Comparison of ENCODE assay signal across 35 cellular contexts in genomic region chr3:9938966-9939365, GRCh38.
"Had no signal": no experiment of that assay in that cellular context is flagged by ENCODE, and none has a peak within 500 bp of the region (broad histone marks: within the 10 kb centered on the region; RNA-seq: fewer than 3 reads in every experiment).

No MANE protein-coding gene starts in this region.

- H3K36me3 Mint-ChIP-seq: activated naive CD4-positive, alpha-beta T cell treated with anti-CD3 and anti-CD28 coated beads, Interleukin-2, amount 50 U/mL, for 72 hours had no signal

- H3K9me3 Mint-ChIP-seq: activated B cell treated with CpG ODN at 0.5 μM for 24 hours; activated CD4-positive, alpha-beta memory T cell treated with anti-CD3 and anti-CD28 coated beads for 36 hours; activated CD4-positive, alpha-beta T cell treated with anti-CD3 and anti-CD28 coated beads, Interleukin-2, amount 10 ng/mL, durations not matched to agents 24 days and 14 days; activated CD8-positive, alpha-beta T cell treated with anti-CD3 and anti-CD28 coated beads for 36 hours; activated naive CD4-positive, alpha-beta T cell treated with anti-CD3 and anti-CD28 coated beads for 36 hours; activated naive CD4-positive, alpha-beta T cell treated with anti-CD3 and anti-CD28 coated beads, Interleukin-2, amount 50 U/mL, for 72 hours; activated naive CD8-positive, alpha-beta T cell treated with anti-CD3 and anti-CD28 coated beads for 36 hours; activated T-cell treated with anti-CD3 and anti-CD28 coated beads, Interleukin-2, amount 50 U/mL, for 4 hours; activated T-helper 1 cell treated with anti-CD3 and anti-CD28 coated beads, Interleukin-12 subunit alpha, Interleukin-12 subunit beta, Interleukin-2, Interleukin-4 antibody, amounts not matched to agents 30 ng/mL and 10 ng/mL and 1 ng/mL, durations not matched to agents 14 hours and 24 hours and 36 hours; activated T-helper 17 cell treated with anti-CD3 and anti-CD28 coated beads, Interleukin-2, amount 50 U/mL, for 72 hours; T-helper 1 cell treated with Interleukin-12 subunit alpha and Interleukin-12 subunit beta and Interleukin-4 antibody, amounts not matched to agents 30 μg/mL and 1 μg/mL, for 36 hours; T-helper 2 cell treated with Interferon-gamma antibody and Interleukin-4, amounts not matched to agents 5 μg/mL and 100 μg/mL, for 36 hours had no signal

- H3K9me3 ChIP-seq: adrenal gland, body of pancreas, breast epithelium had no signal

- H3K4me3 Mint-ChIP-seq: activated B cell treated with CpG ODN at 0.5 μM for 24 hours; activated CD4-positive, alpha-beta memory T cell treated with anti-CD3 and anti-CD28 coated beads for 36 hours; activated CD4-positive, alpha-beta T cell treated with anti-CD3 and anti-CD28 coated beads, Interleukin-2, amount 10 ng/mL, durations not matched to agents 24 days and 14 days; activated CD8-positive, alpha-beta T cell treated with anti-CD3 and anti-CD28 coated beads for 36 hours; activated naive CD4-positive, alpha-beta T cell treated with anti-CD3 and anti-CD28 coated beads for 36 hours; activated naive CD8-positive, alpha-beta T cell treated with anti-CD3 and anti-CD28 coated beads for 36 hours; activated T-cell treated with anti-CD3 and anti-CD28 coated beads, Interleukin-2, amount 50 U/mL, for 4 hours; activated T-helper 1 cell treated with anti-CD3 and anti-CD28 coated beads, Interleukin-12 subunit alpha, Interleukin-12 subunit beta, Interleukin-2, Interleukin-4 antibody, amounts not matched to agents 30 ng/mL and 10 ng/mL and 1 ng/mL, durations not matched to agents 14 hours and 24 hours and 36 hours; activated T-helper 17 cell treated with anti-CD3 and anti-CD28 coated beads, Interleukin-2, amount 50 U/mL, for 72 hours; T-helper 1 cell treated with Interleukin-12 subunit alpha and Interleukin-12 subunit beta and Interleukin-4 antibody, amounts not matched to agents 30 μg/mL and 1 μg/mL, for 36 hours; T-helper 2 cell treated with Interferon-gamma antibody and Interleukin-4, amounts not matched to agents 5 μg/mL and 100 μg/mL, for 36 hours had no signal

- FAIRE-seq: astrocyte, TTC549 had no signal

- H3K36me3 ChIP-seq: breast epithelium had no signal

- H3K4me3 ChIP-seq: adrenal gland, body of pancreas, breast epithelium had no signal

- H3K27ac ChIP-seq: adrenal gland, body of pancreas, brain microvascular endothelial cell, breast epithelium, VCaP had no signal

- ATAC-seq: activated CD8-positive, alpha-beta T cell treated with anti-CD3 and anti-CD28 coated beads for 36 hours; activated naive CD4-positive, alpha-beta T cell treated with anti-CD3 and anti-CD28 coated beads, Interleukin-2, amount 50 U/mL, for 72 hours; activated T-cell treated with anti-CD3 and anti-CD28 coated beads, Interleukin-2, amount 50 U/mL, for 4 hours; activated T-helper 17 cell treated with anti-CD3 and anti-CD28 coated beads, Interleukin-2, amount 50 U/mL, for 72 hours; body of pancreas had no signal

- H3K27ac Mint-ChIP-seq: activated B cell treated with CpG ODN at 0.5 μM for 24 hours; activated CD4-positive, alpha-beta memory T cell treated with anti-CD3 and anti-CD28 coated beads for 36 hours; activated CD4-positive, alpha-beta T cell treated with anti-CD3 and anti-CD28 coated beads, Interleukin-2, amount 10 ng/mL, durations not matched to agents 24 days and 14 days; activated CD8-positive, alpha-beta T cell treated with anti-CD3 and anti-CD28 coated beads for 36 hours; activated naive CD4-positive, alpha-beta T cell treated with anti-CD3 and anti-CD28 coated beads for 36 hours; activated naive CD8-positive, alpha-beta T cell treated with anti-CD3 and anti-CD28 coated beads for 36 hours; activated T-helper 1 cell treated with anti-CD3 and anti-CD28 coated beads, Interleukin-12 subunit alpha, Interleukin-12 subunit beta, Interleukin-2, Interleukin-4 antibody, amounts not matched to agents 30 ng/mL and 10 ng/mL and 1 ng/mL, durations not matched to agents 14 hours and 24 hours and 36 hours; activated T-helper 17 cell treated with anti-CD3 and anti-CD28 coated beads, Interleukin-2, amount 50 U/mL, for 72 hours; T-helper 1 cell treated with Interleukin-12 subunit alpha and Interleukin-12 subunit beta and Interleukin-4 antibody, amounts not matched to agents 30 μg/mL and 1 μg/mL, for 36 hours; T-helper 2 cell treated with Interferon-gamma antibody and Interleukin-4, amounts not matched to agents 5 μg/mL and 100 μg/mL, for 36 hours had no signal

- H3K27me3 Mint-ChIP-seq: activated B cell treated with CpG ODN at 0.5 μM for 24 hours; activated CD4-positive, alpha-beta memory T cell treated with anti-CD3 and anti-CD28 coated beads for 36 hours; activated CD4-positive, alpha-beta T cell treated with anti-CD3 and anti-CD28 coated beads, Interleukin-2, amount 10 ng/mL, durations not matched to agents 24 days and 14 days; activated CD8-positive, alpha-beta T cell treated with anti-CD3 and anti-CD28 coated beads for 36 hours; activated naive CD8-positive, alpha-beta T cell treated with anti-CD3 and anti-CD28 coated beads for 36 hours; activated T-helper 17 cell treated with anti-CD3 and anti-CD28 coated beads, Interleukin-2, amount 50 U/mL, for 72 hours had no signal

- DNase-seq: activated B cell treated with CpG ODN at 0.5 μM for 24 hours; activated CD4-positive, alpha-beta memory T cell treated with anti-CD3 and anti-CD28 coated beads for 36 hours; activated CD4-positive, alpha-beta T cell treated with anti-CD3 and anti-CD28 coated beads for 4 hours; activated CD4-positive, alpha-beta T cell treated with anti-CD3 and anti-CD28 coated beads, Interleukin-2, amount 10 ng/mL, durations not matched to agents 24 days and 14 days; activated CD4-positive, alpha-beta T cell treated with anti-CD3 and anti-CD28 coated beads, Interleukin-2, amount 50 U/mL, for 1 hour; activated CD4-positive, alpha-beta T cell treated with anti-CD3 and anti-CD28 coated beads, Interleukin-2, amount 50 U/mL, for 4 hours; activated CD4-positive, CD25-positive, alpha-beta regulatory T cell treated with anti-CD3 and anti-CD28 coated beads, Interleukin-2, amount 50 U/mL, for 72 hours; activated CD8-positive, alpha-beta memory T cell treated with anti-CD3 and anti-CD28 coated beads, Interleukin-2, amount 50 U/mL, for 4 hours; activated CD8-positive, alpha-beta T cell treated with anti-CD3 and anti-CD28 coated beads for 36 hours; activated effector memory CD4-positive, alpha-beta T cell treated with anti-CD3 and anti-CD28 coated beads, Interleukin-2, amount 50 U/mL, for 16 hours; activated gamma-delta T cell treated with Interleukin-2 at 50 U/mL for 16 hours; activated naive CD4-positive, alpha-beta T cell; activated naive CD4-positive, alpha-beta T cell treated with anti-CD3 and anti-CD28 coated beads for 36 hours; activated naive CD4-positive, alpha-beta T cell treated with anti-CD3 and anti-CD28 coated beads, Interleukin-2, amount 50 U/mL, for 16 hours; activated naive CD8-positive, alpha-beta T cell treated with anti-CD3 and anti-CD28 coated beads for 36 hours; activated T-cell treated with anti-CD3 and anti-CD28 coated beads for 4 hours; activated T-cell treated with anti-CD3 and anti-CD28 coated beads, Interleukin-2, amount 50 U/mL, for 1 hour; activated T-cell treated with anti-CD3 and anti-CD28 coated beads, Interleukin-2, amount 50 U/mL, for 4 hours; adrenal gland; amniotic stem cell; body of pancreas; brain microvascular endothelial cell; central memory CD4-positive, alpha-beta T cell; T-helper 1 cell; T-helper 2 cell; T-helper 9 cell had no signal

- H3K27me3 ChIP-seq: adrenal gland, body of pancreas, brain microvascular endothelial cell, breast epithelium had no signal
